9 cellular contexts compared by ENCODE assay signal in the genomic region with DNA sequence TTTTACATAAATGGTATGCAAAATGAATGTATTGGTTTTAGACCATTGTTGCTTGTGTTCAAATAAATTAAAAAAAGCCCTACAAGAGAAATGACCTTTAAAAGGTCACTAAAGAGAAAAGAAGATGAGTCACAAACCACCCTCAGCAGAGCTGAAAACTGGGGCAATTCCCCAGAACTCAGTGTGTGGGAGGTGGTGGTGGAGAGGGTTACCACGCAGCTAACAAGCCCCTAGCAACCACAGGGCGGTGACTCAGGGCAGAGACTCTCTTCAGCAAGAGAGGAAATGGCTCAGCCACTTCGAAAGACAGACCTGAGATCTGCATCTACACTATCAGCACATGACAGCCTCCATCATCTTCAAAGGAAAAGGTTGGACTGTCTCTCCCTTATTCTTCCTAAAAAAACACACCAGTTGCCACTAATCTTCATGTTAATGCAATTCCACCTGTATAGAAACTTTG. TPM values are rescaled to one million over a fixed set of nuclear protein-coding genes. Genes with fewer than 3 reads are reported as not detected.
DNase-seq lines count a peak whose midpoint lies in the region; ATAC-seq and TF ChIP-seq lines count a peak whose summit lies in the region.
"Had no signal": no experiment of that assay in that cellular context is flagged by ENCODE, and none has a peak within 500 bp of the region (broad histone marks: within the 10 kb centered on the region; RNA-seq: fewer than 3 reads in every experiment).

No MANE protein-coding gene starts in this region.

- H3K9me3 Mint-ChIP-seq in HFFc6 = no peaks in the 10 kb centered on the region
- H3K9me3 Mint-ChIP-seq: brain had no signal

- TF ChIP-seq EP300 in tibial nerve (IDR thresholded peaks at IDR 0.05) = no peak

- DNase-seq in HFFc6 (peak; percentile 93), NAMALWA (ENCODE audit: low spot score) (peak; percentile 18), fibroblast of mammary gland (ENCODE audit: low read depth) (peak; percentile 96), tibial nerve (ENCODE audit: low spot score in 2 of 2) (no peak), NCI-H526 (lab: John Stamatoyannopoulos, UW) (no peak)
- DNase-seq in activated CD8-positive, alpha-beta memory T cell treated with anti-CD3 and anti-CD28 coated beads for 4 hours (ENCODE audit: low read depth in 2 of 2) = peak; percentile 83 to 96
- peak; percentile 91 to 93 for DNase-seq in stimulated activated CD4-positive, alpha-beta T cell treated with anti-CD3 and anti-CD28 coated beads, Interleukin-2, amount 100 ng/mL, for 24 hours

- H3K9me3 ChIP-seq in tibial nerve = no peaks in the 10 kb centered on the region

- H3K27ac ChIP-seq in tibial nerve = no peak overlapping the region

- H3K4me3 ChIP-seq in fibroblast of mammary gland (ENCODE audit: control insufficient read depth, low read depth, low read length) (no peak overlapping the region), tibial nerve (no peak overlapping the region)

- 34 to 38% methylated on average over 3 of the region's 3 CpGs for WGBS in tibial nerve, 2 donors

- H3K36me3 ChIP-seq in tibial nerve = no peaks in the 10 kb centered on the region

- H3K4me3 Mint-ChIP-seq in HFFc6 = peak overlapping the region; percentile 77
- H3K4me3 Mint-ChIP-seq: brain had no signal

- H3K36me3 Mint-ChIP-seq in HFFc6 (ENCODE audit: low read depth) = no peaks in the 10 kb centered on the region
- H3K36me3 Mint-ChIP-seq: brain had no signal

- no peak for TF ChIP-seq POLR2A in tibial nerve (IDR thresholded peaks at IDR 0.05)

- no peaks in the 10 kb centered on the region for H3K27me3 ChIP-seq in tibial nerve

- H3K4me1 Mint-ChIP-seq in HFFc6 (ENCODE audit: low read depth) = peaks cover 64% of the 10 kb centered on the region
- H3K4me1 Mint-ChIP-seq: brain had no signal

- no peaks in the 10 kb centered on the region for H3K4me1 ChIP-seq in tibial nerve

- H3K27me3 Mint-ChIP-seq in HFFc6 (ENCODE audit: insufficient read depth) = no peaks in the 10 kb centered on the region; the same call in 1 of the 2 replicates
- H3K27me3 Mint-ChIP-seq: brain had no signal

- no peak for TF ChIP-seq CTCF in HFFc6 (IDR thresholded peaks at IDR 0.05)
- no peak for TF ChIP-seq CTCF in fibroblast of mammary gland (conservative IDR thresholded peaks at IDR 0.05; ENCODE audit: control insufficient read depth, insufficient read depth, low read depth, low read length)
- no peak for TF ChIP-seq CTCF in tibial nerve (IDR thresholded peaks at IDR 0.05)

- H3K27ac Mint-ChIP-seq in HFFc6 = peak overlapping the region; percentile 96
- H3K27ac Mint-ChIP-seq: brain had no signal

- ATAC-seq in GM18499 (IDR thresholded peaks at IDR 0.05; ENCODE audit: insufficient read depth, unreplicated experiment) = peak; percentile 96

RNA-seq across cellular contexts. Expression of gene NDFIP2, which starts 29.4 kb away (rescaled TPM):
- total RNA-seq in HFFc6 (2021; fragmentation: NEBNext Ultra II Directional; extraction: Animal tissue kit (Norgen Biotek cat#: 25700)) = 100 to 1,000 TPM in 2 of 6 experiments, 10 to 100 TPM in 4; 97.1 to 132 (median 99.7) TPM
- 10 to 100 TPM; 17.9 to 20.7 (median 19.0) TPM for total RNA-seq in tibial nerve

RNA-seq across cellular contexts. Expression of gene RBM26, which starts 45.5 kb away (rescaled TPM):
- 10 to 100 TPM; 28.5 to 37.6 (median 33.3) TPM for total RNA-seq in HFFc6 (2021; fragmentation: NEBNext Ultra II Directional; extraction: Animal tissue kit (Norgen Biotek cat#: 25700))
- total RNA-seq in tibial nerve = 10 to 100 TPM; 37.3 to 55.3 (median 43.3) TPM

Comparison
In these comparisons a context has a peak if more than half of its experiments do, and no peak if none do; other contexts are left out.
1. DNase-seq: peak in HFFc6 (single experiment), NAMALWA (single experiment), activated CD8-positive, alpha-beta memory T cell treated with anti-CD3 and anti-CD28 coated beads for 4 hours (2 of 2), fibroblast of mammary gland (single experiment) and stimulated activated CD4-positive, alpha-beta T cell treated with anti-CD3 and anti-CD28 coated beads, Interleukin-2, amount 100 ng/mL, for 24 hours (2 of 2); none in tibial nerve (0 of 2) and NCI-H526 (0 of 2).
2. RNA of gene NDFIP2, which starts 29.4 kb away (total RNA-seq): 97.1 to 132 TPM in HFFc6; 17.9 to 20.7 TPM in tibial nerve; every median in the first group is over 4 times any median in the second.